32 cellular contexts compared by ENCODE assay signal in the genomic region with DNA sequence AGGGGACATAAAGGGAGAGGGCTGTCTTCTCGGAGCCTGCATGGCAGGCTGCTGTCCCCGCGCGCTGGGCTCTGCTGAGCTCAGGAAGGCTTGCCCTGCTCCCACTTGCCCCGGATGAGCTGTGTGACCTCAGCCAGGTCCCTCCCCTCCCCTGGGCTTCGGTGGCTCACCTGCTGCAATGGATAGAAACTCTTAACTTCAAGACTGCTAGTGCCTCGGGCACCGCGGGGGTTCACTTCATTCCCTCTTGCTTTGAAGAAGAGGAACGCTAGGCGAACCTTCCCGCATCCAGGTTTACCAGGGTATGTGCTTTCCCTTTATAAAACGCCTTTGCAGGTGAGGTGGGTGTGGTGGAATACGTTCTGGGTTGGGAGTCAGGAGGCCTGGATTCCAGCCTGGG.
"Had no signal": no experiment of that assay in that cellular context is flagged by ENCODE, and none has a peak within 500 bp of the region (broad histone marks: within the 10 kb centered on the region; RNA-seq: fewer than 3 reads in every experiment).

No MANE protein-coding gene starts in this region.

- ATAC-seq: activated CD4-positive, alpha-beta T cell treated with anti-CD3 and anti-CD28 coated beads for 36 hours; activated T-cell treated with anti-CD3 and anti-CD28 coated beads, Interleukin-2, amount 50 U/mL, for 72 hours; Panc1; Right ventricle myocardium inferior; SK-N-SH treated with all-trans-retinoic acid at 6 μM for 48 hours had no signal

- DNase-seq: activated B cell treated with CpG ODN at 0.5 μM for 24 hours; activated CD4-positive, alpha-beta memory T cell treated with anti-CD3 and anti-CD28 coated beads, Interleukin-2, amount 10 ng/mL, durations not matched to agents 7 days and 5 days; activated CD4-positive, alpha-beta T cell treated with anti-CD3 and anti-CD28 coated beads for 36 hours; activated CD4-positive, alpha-beta T cell treated with anti-CD3 and anti-CD28 coated beads, Interleukin-2, amount 50 U/mL, for 1 hour; activated CD8-positive, alpha-beta memory T cell treated with anti-CD3 and anti-CD28 coated beads, Interleukin-2, amount 50 U/mL, for 4 hours; activated gamma-delta T cell treated with Interleukin-2 at 50 U/mL for 16 hours; activated naive CD4-positive, alpha-beta T cell treated with anti-CD3 and anti-CD28 coated beads, Interleukin-2, amount 10 ng/mL, durations not matched to agents 7 days and 5 days; activated naive CD8-positive, alpha-beta T cell treated with anti-CD3 and anti-CD28 coated beads, Interleukin-2, amount 10 ng/mL, durations not matched to agents 7 days and 5 days; activated T-cell treated with anti-CD3 and anti-CD28 coated beads, Interleukin-2, amount 50 U/mL, for 72 hours; adrenal gland; anterior cingulate cortex; central memory CD4-positive, alpha-beta T cell; KG1; NCI-H1092; NCI-H1417 treated with DMSO at 0.1 percent for 48 hours; NCI-H1694; NCI-H2029; NCI-H2107; NCI-H2171 treated with DMSO at 0.1 percent for 48 hours; NCI-H226; NCI-H510A; NCI-H526 treated with DMSO at 0.1 percent for 48 hours; NK-92 treated with Interleukin-12 subunit alpha and Interleukin-12 subunit beta, amount 100 ng/mL, for 24 hours; OCI-M1; RPMI8226; SW 1271 had no signal

- H3K4me1 ChIP-seq: adrenal gland, breast epithelium, SJSA1 had no signal

- H3K27ac ChIP-seq: adrenal gland, breast epithelium, SJSA1 had no signal

- H3K4me3 ChIP-seq: adrenal gland, breast epithelium, SJSA1 had no signal

- H3K9me3 ChIP-seq: adrenal gland, breast epithelium, SJSA1 had no signal

- H3K36me3 ChIP-seq: adrenal gland, breast epithelium, SJSA1 had no signal

- H3K27me3 ChIP-seq: adrenal gland, breast epithelium had no signal

- H3K27ac Mint-ChIP-seq: activated B cell treated with CpG ODN at 0.5 μM for 24 hours; activated CD4-positive, alpha-beta memory T cell treated with anti-CD3 and anti-CD28 coated beads, Interleukin-2, amount 10 ng/mL, durations not matched to agents 7 days and 5 days; activated CD4-positive, alpha-beta T cell treated with anti-CD3 and anti-CD28 coated beads for 36 hours; activated naive CD4-positive, alpha-beta T cell treated with anti-CD3 and anti-CD28 coated beads, Interleukin-2, amount 10 ng/mL, durations not matched to agents 7 days and 5 days; activated naive CD8-positive, alpha-beta T cell treated with anti-CD3 and anti-CD28 coated beads, Interleukin-2, amount 10 ng/mL, durations not matched to agents 7 days and 5 days; activated T-cell treated with anti-CD3 and anti-CD28 coated beads, Interleukin-2, amount 50 U/mL, for 72 hours; activated T-helper 2 cell treated with anti-CD3 and anti-CD28 coated beads, Interferon-gamma antibody, Interleukin-2, Interleukin-4, amounts not matched to agents 10 μg/mL and 5 μg/mL and 100 μg/mL, durations not matched to agents 14 hours and 24 hours and 36 hours had no signal

- H3K27me3 Mint-ChIP-seq: activated B cell treated with CpG ODN at 0.5 μM for 24 hours; activated CD4-positive, alpha-beta memory T cell treated with anti-CD3 and anti-CD28 coated beads, Interleukin-2, amount 10 ng/mL, durations not matched to agents 7 days and 5 days; activated CD4-positive, alpha-beta T cell treated with anti-CD3 and anti-CD28 coated beads for 36 hours had no signal

- H3K4me1 Mint-ChIP-seq: activated B cell treated with CpG ODN at 0.5 μM for 24 hours; activated CD4-positive, alpha-beta memory T cell treated with anti-CD3 and anti-CD28 coated beads, Interleukin-2, amount 10 ng/mL, durations not matched to agents 7 days and 5 days; activated CD4-positive, alpha-beta T cell treated with anti-CD3 and anti-CD28 coated beads for 36 hours; activated naive CD4-positive, alpha-beta T cell treated with anti-CD3 and anti-CD28 coated beads, Interleukin-2, amount 10 ng/mL, durations not matched to agents 7 days and 5 days; activated naive CD8-positive, alpha-beta T cell treated with anti-CD3 and anti-CD28 coated beads, Interleukin-2, amount 10 ng/mL, durations not matched to agents 7 days and 5 days had no signal

- H3K9me3 Mint-ChIP-seq: activated B cell treated with CpG ODN at 0.5 μM for 24 hours; activated CD4-positive, alpha-beta memory T cell treated with anti-CD3 and anti-CD28 coated beads, Interleukin-2, amount 10 ng/mL, durations not matched to agents 7 days and 5 days; activated naive CD4-positive, alpha-beta T cell treated with anti-CD3 and anti-CD28 coated beads, Interleukin-2, amount 10 ng/mL, durations not matched to agents 7 days and 5 days; activated T-cell treated with anti-CD3 and anti-CD28 coated beads, Interleukin-2, amount 50 U/mL, for 72 hours had no signal

- H3K4me3 Mint-ChIP-seq: activated B cell treated with CpG ODN at 0.5 μM for 24 hours; activated CD4-positive, alpha-beta memory T cell treated with anti-CD3 and anti-CD28 coated beads, Interleukin-2, amount 10 ng/mL, durations not matched to agents 7 days and 5 days; activated CD4-positive, alpha-beta T cell treated with anti-CD3 and anti-CD28 coated beads for 36 hours; activated naive CD4-positive, alpha-beta T cell treated with anti-CD3 and anti-CD28 coated beads, Interleukin-2, amount 10 ng/mL, durations not matched to agents 7 days and 5 days; activated naive CD8-positive, alpha-beta T cell treated with anti-CD3 and anti-CD28 coated beads, Interleukin-2, amount 10 ng/mL, durations not matched to agents 7 days and 5 days; activated T-cell treated with anti-CD3 and anti-CD28 coated beads, Interleukin-2, amount 50 U/mL, for 72 hours had no signal

- H3K36me3 Mint-ChIP-seq: activated naive CD4-positive, alpha-beta T cell treated with anti-CD3 and anti-CD28 coated beads, Interleukin-2, amount 10 ng/mL, durations not matched to agents 7 days and 5 days; activated naive CD8-positive, alpha-beta T cell treated with anti-CD3 and anti-CD28 coated beads, Interleukin-2, amount 10 ng/mL, durations not matched to agents 7 days and 5 days had no signal
